1 cellular context compared by ENCODE assay signal in genomic region chr12:101608301-101609133, GRCh38.
A peak's percentile ranks its signal among the peaks of the same experiment; 100 is the strongest.
TF ChIP-seq lines count a peak whose summit lies in the region.

No MANE protein-coding gene starts in this region.

TF ChIP-seq in HepG2, 621 proteins besides CTCF, POLR2A, EP300 and RAD21 (continues in another document):
- TF ChIP-seq GMEB1 (CRISPR knock-in tag; IDR thresholded peaks at IDR 0.05; ENCODE audit: borderline replicate concordance) (peak; percentile 33; the same call in 1 of the 2 replicates), NCOA2 (CRISPR knock-in tag; IDR thresholded peaks at IDR 0.05) (peak; percentile 99), KDM5B (CRISPR knock-in tag; IDR thresholded peaks at IDR 0.05; ENCODE audit: borderline replicate concordance) (no peak), ZNF460 (CRISPR knock-in tag; IDR thresholded peaks at IDR 0.05; ENCODE audit: borderline replicate concordance) (no peak; the same call in 1 of the 2 replicates), STAT5B (CRISPR knock-in tag; IDR thresholded peaks at IDR 0.05) (peak; percentile 83), ZBTB7B (CRISPR knock-in tag; IDR thresholded peaks at IDR 0.05) (peak; percentile 90), SMYD3 (CRISPR knock-in tag; IDR thresholded peaks at IDR 0.05) (peak; percentile 85; the same call in 1 of the 2 replicates), TCF12 (IDR thresholded peaks at IDR 0.05) (no peak), TCF12 (CRISPR knock-in tag; IDR thresholded peaks at IDR 0.05) (peak; percentile 94), HINFP (CRISPR knock-in tag; IDR thresholded peaks at IDR 0.05; ENCODE audit: low read depth) (no peak), FOSL2 (CRISPR knock-in tag; IDR thresholded peaks at IDR 0.05) (peak; percentile 92), PREB (CRISPR knock-in tag; IDR thresholded peaks at IDR 0.05) (no peak), SIX1 (CRISPR knock-in tag; IDR thresholded peaks at IDR 0.05; ENCODE audit: borderline replicate concordance) (peak; percentile 71; the same call in 1 of the 2 replicates), GABPA (IDR thresholded peaks at IDR 0.05; ENCODE audit: low read depth, low read length) (no peak), GABPA (CRISPR knock-in tag; IDR thresholded peaks at IDR 0.05; ENCODE audit: low read depth) (peak; percentile 41; the same call in 1 of the 2 replicates), SCMH1 (CRISPR knock-in tag; IDR thresholded peaks at IDR 0.05; ENCODE audit: borderline replicate concordance) (no peak), TCF7 (IDR thresholded peaks at IDR 0.05; ENCODE audit: low read depth) (peak; percentile 94), ZKSCAN5 (CRISPR knock-in tag; IDR thresholded peaks at IDR 0.05) (no peak), AKAP8 (CRISPR knock-in tag; IDR thresholded peaks at IDR 0.05) (peak; percentile 74; the same call in 1 of the 2 replicates), CREM (IDR thresholded peaks at IDR 0.05) (peak; percentile 97), CREM (CRISPR knock-in tag; IDR thresholded peaks at IDR 0.05) (no peak), KLF6 (CRISPR knock-in tag; IDR thresholded peaks at IDR 0.05) (0 out of 2 replicates have a peak, but pooled peaks have one; percentile 43), ZBTB40 (IDR thresholded peaks at IDR 0.05) (no peak), ZBTB40 (CRISPR knock-in tag; IDR thresholded peaks at IDR 0.05) (peak; percentile 57; the same call in 1 of the 2 replicates), ARNTL (CRISPR knock-in tag; IDR thresholded peaks at IDR 0.05) (peak; percentile 75), GMEB2 (CRISPR knock-in tag; IDR thresholded peaks at IDR 0.05; ENCODE audit: low read depth) (peak; percentile 36; the same call in 1 of the 2 replicates), ZNF629 (CRISPR knock-in tag; conservative IDR thresholded peaks at IDR 0.05) (peak; percentile 25; the same call in 1 of the 2 replicates), GFI1 (CRISPR knock-in tag; IDR thresholded peaks at IDR 0.05; ENCODE audit: borderline replicate concordance) (peak; percentile 94), PBX3 (CRISPR knock-in tag; IDR thresholded peaks at IDR 0.05; ENCODE audit: borderline replicate concordance) (no peak), ELF1 (CRISPR knock-in tag; IDR thresholded peaks at IDR 0.05) (0 out of 2 replicates have a peak, but pooled peaks have one; percentile 13), ZNF431 (CRISPR knock-in tag; IDR thresholded peaks at IDR 0.05; ENCODE audit: borderline replicate concordance, low read depth) (peak; percentile 37; the same call in 1 of the 2 replicates), HMGXB3 (CRISPR knock-in tag; IDR thresholded peaks at IDR 0.05; ENCODE audit: borderline replicate concordance) (0 out of 2 replicates have a peak, but pooled peaks have one; percentile 66), ZBTB46 (CRISPR knock-in tag; IDR thresholded peaks at IDR 0.05; ENCODE audit: borderline replicate concordance) (no peak), CCAR2 (optimal IDR thresholded peaks at IDR 0.05; ENCODE audit: low read depth, low read length) (peak; percentile 45), FOXA3 (CRISPR knock-in tag; IDR thresholded peaks at IDR 0.05) (peak; percentile 100), ZNF510 (CRISPR knock-in tag; IDR thresholded peaks at IDR 0.05; ENCODE audit: low read depth) (no peak; the same call in 1 of the 2 replicates), ZNF891 (CRISPR knock-in tag; IDR thresholded peaks at IDR 0.05) (no peak), SMAD3 (CRISPR knock-in tag; IDR thresholded peaks at IDR 0.05) (peak; percentile 94), ZNF3 (CRISPR knock-in tag; IDR thresholded peaks at IDR 0.05) (peak; percentile 80; the same call in 1 of the 2 replicates)
